Comparison of ENCODE assay signal across 8 cellular contexts in genomic region chr7:40015790-40016296, GRCh38.
DNase-seq lines count a peak whose midpoint lies in the region; ATAC-seq and TF ChIP-seq lines count a peak whose summit lies in the region.

No MANE protein-coding gene starts in this region.

- TF ChIP-seq CTCF in neutrophil (IDR thresholded peaks at IDR 0.05): no peak

- peaks cover 11 to 14% of the 10 kb centered on the region in 2 experiments for H3K4me1 ChIP-seq in neutrophil (ENCODE audit: control insufficient read depth in 1 of 2, insufficient read depth in 1 of 2, low read depth in 1 of 2, low read length in 1 of 2)

- H3K9me3 Mint-ChIP-seq in central memory CD8-positive, alpha-beta T cell: no peaks in the 10 kb centered on the region

- DNase-seq in CD1c-positive myeloid dendritic cell (ENCODE audit: extremely low spot score) (peak; percentile 8), NCI-H2196 (lab: John Stamatoyannopoulos, UW; ENCODE audit: unreplicated experiment) (peak; percentile 30)
- DNase-seq in central memory CD8-positive, alpha-beta T cell (ENCODE audit: low spot score in 2 of 2): no peak
- DNase-seq in stimulated activated CD8-positive, alpha-beta memory T cell treated with anti-CD3 and anti-CD28 coated beads, Interleukin-4, amount 100 ng/mL, for 48 hours: no peak
- no peak for DNase-seq in effector CD8-positive, alpha-beta T cell (lab: John Stamatoyannopoulos, UW)

- H3K4me3 Mint-ChIP-seq in central memory CD8-positive, alpha-beta T cell: no peak overlapping the region

- H3K4me1 Mint-ChIP-seq in central memory CD8-positive, alpha-beta T cell: peaks cover 27% of the 10 kb centered on the region

- no peaks in the 10 kb centered on the region for H3K9me3 ChIP-seq in neutrophil

- peaks cover 19% of the 10 kb centered on the region for H3K36me3 ChIP-seq in neutrophil

- no peak overlapping the region for H3K4me3 ChIP-seq in neutrophil (ENCODE audit: low read depth in 1 of 2, low read length in 1 of 2)

- peak overlapping the region; percentile 32 for H3K27ac ChIP-seq in neutrophil

- H3K27me3 Mint-ChIP-seq in central memory CD8-positive, alpha-beta T cell: no peaks in the 10 kb centered on the region

- H3K27ac Mint-ChIP-seq in central memory CD8-positive, alpha-beta T cell (ENCODE audit: low read depth): peak overlapping the region; percentile 76

- peaks cover 8% of the 10 kb centered on the region for H3K36me3 Mint-ChIP-seq in central memory CD8-positive, alpha-beta T cell (ENCODE audit: insufficient read depth)

- no peaks in the 10 kb centered on the region for H3K27me3 ChIP-seq in neutrophil

- peak; percentile 96 for ATAC-seq in GM18867 (IDR thresholded peaks at IDR 0.05; ENCODE audit: unreplicated experiment)
- ATAC-seq in HG02970 (IDR thresholded peaks at IDR 0.05; ENCODE audit: low FRiP score, unreplicated experiment): peak; percentile 67
- no peak for ATAC-seq in central memory CD8-positive, alpha-beta T cell (replicated peaks; ENCODE audit: extremely low read depth, poor library complexity, severe bottlenecking)

Comparison
In these comparisons a context has a peak if more than half of its experiments do, and no peak if none do; other contexts are left out.
1. DNase-seq: peak in CD1c-positive myeloid dendritic cell (single experiment) and NCI-H2196 (single experiment); none in central memory CD8-positive, alpha-beta T cell (0 of 2), stimulated activated CD8-positive, alpha-beta memory T cell treated with anti-CD3 and anti-CD28 coated beads, Interleukin-4, amount 100 ng/mL, for 48 hours (single experiment) and effector CD8-positive, alpha-beta T cell (single experiment).